Comparison of ENCODE assay signal across 1 cellular context in genomic region chr17:1490643-1491405, GRCh38.
TF ChIP-seq lines count a peak whose summit lies in the region.

No MANE protein-coding gene starts in this region.

TF ChIP-seq in K562, 482 proteins besides CTCF, POLR2A, EP300 and RAD21 (continued from another document and continues in another):
- TF ChIP-seq ZNF609 (CRISPR knock-in tag; IDR thresholded peaks at IDR 0.05; ENCODE audit: borderline replicate concordance) (no peak), DNMT1 (IDR thresholded peaks at IDR 0.05) (no peak), MAZ (CRISPR knock-in tag; conservative IDR thresholded peaks at IDR 0.05 in 1 of 2, IDR thresholded peaks at IDR 0.05 in 1 of 2) (peak; percentile 86 to 88), ESRRA (IDR thresholded peaks at IDR 0.05; ENCODE audit: borderline replicate concordance, low read depth) (no peak), ZNF217 (CRISPR knock-in tag; IDR thresholded peaks at IDR 0.05) (no peak), TSC22D4 (tag; IDR thresholded peaks at IDR 0.05) (no peak), ZNF518B (CRISPR knock-in tag; IDR thresholded peaks at IDR 0.05) (no peak), HES1 (IDR thresholded peaks at IDR 0.05; ENCODE audit: low read depth) (peak; percentile 43; the same call in 1 of the 2 replicates), ZNF449 (CRISPR knock-in tag; IDR thresholded peaks at IDR 0.05) (no peak), GATAD2B (IDR thresholded peaks at IDR 0.05; ENCODE audit: borderline replicate concordance) (no peak), SAP30 (IDR thresholded peaks at IDR 0.05; ENCODE audit: borderline replicate concordance, insufficient read depth, low read depth, low read length, poor library complexity, severe bottlenecking) (peak; percentile 62), E2F1 (CRISPR knock-in tag; IDR thresholded peaks at IDR 0.05) (no peak), MLLT1 (IDR thresholded peaks at IDR 0.05) (no peak), ZNF655 (CRISPR knock-in tag; IDR thresholded peaks at IDR 0.05) (no peak), ZBED1 (IDR thresholded peaks at IDR 0.05) (no peak), ZNF778 (CRISPR knock-in tag; IDR thresholded peaks at IDR 0.05) (no peak), SIRT6 (IDR thresholded peaks at IDR 0.05; ENCODE audit: low read depth, low read length) (no peak), BRD9 (IDR thresholded peaks at IDR 0.05; ENCODE audit: low read depth, partially characterized antibody) (no peak), MTA2 (IDR thresholded peaks at IDR 0.05; ENCODE audit: low read depth) (peak; percentile 82), E2F4 (CRISPR knock-in tag; IDR thresholded peaks at IDR 0.05; ENCODE audit: low read depth) (no peak), SIN3B (IDR thresholded peaks at IDR 0.05; ENCODE audit: low read depth) (no peak), ILK (tag; IDR thresholded peaks at IDR 0.05; ENCODE audit: borderline replicate concordance, low read depth) (no peak), RBM15 (IDR thresholded peaks at IDR 0.05; ENCODE audit: insufficient read depth, low read length) (no peak), PKNOX1 (IDR thresholded peaks at IDR 0.05) (peak; percentile 44; the same call in 1 of the 2 replicates), ZNF282 (CRISPR knock-in tag; IDR thresholded peaks at IDR 0.05) (no peak), ZNF274 (IDR thresholded peaks at IDR 0.05; ENCODE audit: borderline replicate concordance, low read depth, low read length) (no peak), ATF6 (CRISPR knock-in tag; IDR thresholded peaks at IDR 0.05) (no peak), NFE2L1 (tag; IDR thresholded peaks at IDR 0.05; ENCODE audit: borderline replicate concordance, low read depth) (no peak), ZNF668 (CRISPR knock-in tag; IDR thresholded peaks at IDR 0.05) (no peak), SMAD3 (CRISPR knock-in tag; conservative IDR thresholded peaks at IDR 0.05) (no peak), BDP1 (IDR thresholded peaks at IDR 0.05; ENCODE audit: insufficient read depth, insufficient read length) (no peak), HMG20B (CRISPR knock-in tag; IDR thresholded peaks at IDR 0.05) (no peak), ZFPM2 (CRISPR knock-in tag; IDR thresholded peaks at IDR 0.05) (no peak), HDAC1 (IDR thresholded peaks at IDR 0.05) (peak in 1 of 2 experiments; percentile 91; a peak in 2 of 4 replicates), TARDBP (IDR thresholded peaks at IDR 0.05) (no peak), CEBPG (CRISPR knock-in tag; IDR thresholded peaks at IDR 0.05) (no peak), CEBPG (tag; conservative IDR thresholded peaks at IDR 0.05 in 1 of 2, IDR thresholded peaks at IDR 0.05 in 1 of 2) (no peak), GMEB1 (CRISPR knock-in tag; IDR thresholded peaks at IDR 0.05) (no peak)
